ENCODE assay signal across 29 cellular contexts in genomic region chr17:41799366-41799765, GRCh38. TPM values are rescaled to one million over a fixed set of nuclear protein-coding genes. Genes with fewer than 3 reads are reported as not detected.
DNase-seq lines count a peak whose midpoint lies in the region; ATAC-seq, FAIRE-seq and TF ChIP-seq lines count a peak whose summit lies in the region.
"Had no signal": no experiment of that assay in that cellular context is flagged by ENCODE, and none has a peak within 500 bp of the region (broad histone marks: within the 10 kb centered on the region; RNA-seq: fewer than 3 reads in every experiment).

No MANE protein-coding gene starts in this region.

- peak; percentile 47 for DNase-seq in MCF 10A (ENCODE audit: unreplicated experiment)
- no peak for DNase-seq in breast epithelium (ENCODE audit: low spot score in 2 of 2)
- DNase-seq in endodermal cell = peak; percentile 71
- DNase-seq in mesendoderm = no peak
- no peak for DNase-seq in NCI-H2227 (lab: John Stamatoyannopoulos, UW; ENCODE audit: unreplicated experiment)
- no peak for DNase-seq in stimulated activated naive CD8-positive, alpha-beta T cell treated with anti-CD3 and anti-CD28 coated beads, Interleukin-15, amount 100 ng/mL, for 72 hours
- no peak for DNase-seq in frontal cortex (ENCODE audit: low spot score in 2 of 2)
- DNase-seq: activated CD4-positive, alpha-beta T cell treated with anti-CD3 and anti-CD28 coated beads, Interleukin-2, amount 50 U/mL, for 4 hours; activated effector memory CD4-positive, alpha-beta T cell treated with Interleukin-2 at 50 U/mL for 16 hours; activated naive CD8-positive, alpha-beta T cell treated with anti-CD3 and anti-CD28 coated beads, Interleukin-2, amount 10 ng/mL, durations not matched to agents 7 days and 5 days; BE2C; left ventricle myocardium inferior; mucosa of descending colon; NCI-H1105; NCI-H2081; NCI-H510A treated with DMSO at 0.1 percent for 48 hours; NK-92 treated with Interleukin-12 subunit alpha and Interleukin-12 subunit beta, amount 100 ng/mL, for 24 hours; SK-N-SH; small intestine; stimulated activated CD4-positive, alpha-beta T cell treated with anti-CD3 and anti-CD28 coated beads, Interleukin-2, amount 100 ng/mL, for 48 hours; stimulated activated naive CD4-positive, alpha-beta T cell; T-helper 9 cell; tibial artery had no signal

- peak overlapping the region; percentile 49 for H2AK5ac ChIP-seq in mesendoderm (ENCODE audit: low read length)

- H3K27me3 ChIP-seq in breast epithelium (no peaks in the 10 kb centered on the region), endodermal cell (ENCODE audit: control insufficient read depth, insufficient read depth, low read length, poor library complexity, severe bottlenecking) (no peaks in the 10 kb centered on the region), mesendoderm (ENCODE audit: insufficient read depth, low read length, poor library complexity) (no peaks in the 10 kb centered on the region)
- H3K27me3 ChIP-seq: BE2C, tibial artery had no signal

- intact Hi-C loops in MCF 10A (cut with micrococcal nuclease) = no loop called here
- intact Hi-C loops in breast epithelium (cut with DNase I; ENCODE audit: low total_unique reads) = no loop called here

- no peaks in the 10 kb centered on the region for H3K36me3 ChIP-seq in breast epithelium
- no peaks in the 10 kb centered on the region for H3K36me3 ChIP-seq in endodermal cell (ENCODE audit: control insufficient read depth, insufficient read depth, low read length)
- H3K36me3 ChIP-seq in mesendoderm (ENCODE audit: control insufficient read depth, insufficient read depth, low read length) = no peaks in the 10 kb centered on the region
- H3K36me3 ChIP-seq in urinary bladder (ENCODE audit: insufficient read depth) = no peaks in the 10 kb centered on the region
- H3K36me3 ChIP-seq: left ventricle myocardium inferior had no signal

- BruUV-seq in MCF 10A (replicated peaks; lab: Mats Ljungman, UMichigan) = no TSS peak

- FAIRE-seq in frontal cortex (lab: Jason Lieb, UNC) = no peak
- FAIRE-seq: GM12891, small intestine had no signal

- peak overlapping the region; percentile 89 for H3K27ac Mint-ChIP-seq in MCF 10A (ENCODE audit: low read depth, unreplicated experiment)
- H3K27ac Mint-ChIP-seq in endodermal cell = no peak overlapping the region
- no peak overlapping the region for H3K27ac Mint-ChIP-seq in stimulated activated naive CD8-positive, alpha-beta T cell treated with anti-CD3 and anti-CD28 coated beads, Interleukin-15, amount 100 ng/mL, for 72 hours
- H3K27ac Mint-ChIP-seq: activated naive CD8-positive, alpha-beta T cell treated with anti-CD3 and anti-CD28 coated beads, Interleukin-2, amount 10 ng/mL, durations not matched to agents 7 days and 5 days; WTC11 had no signal

- no peak overlapping the region for H4K8ac ChIP-seq in mesendoderm (ENCODE audit: low read depth, low read length)

- H3K27me3 Mint-ChIP-seq in MCF 10A (ENCODE audit: insufficient read depth, unreplicated experiment) (no peaks in the 10 kb centered on the region), endodermal cell (ENCODE audit: insufficient read depth) (peaks cover 5% of the 10 kb centered on the region)
- no peaks in the 10 kb centered on the region for H3K27me3 Mint-ChIP-seq in stimulated activated naive CD8-positive, alpha-beta T cell treated with anti-CD3 and anti-CD28 coated beads, Interleukin-15, amount 100 ng/mL, for 72 hours
- H3K27me3 Mint-ChIP-seq: activated naive CD8-positive, alpha-beta T cell treated with anti-CD3 and anti-CD28 coated beads, Interleukin-2, amount 10 ng/mL, durations not matched to agents 7 days and 5 days had no signal

- H2BK5ac ChIP-seq in mesendoderm (ENCODE audit: low read length) = no peak overlapping the region

- POLR2A ChIA-PET in MCF 10A (lab: Yijun Ruan, JAX) = interaction anchor here (0.6 to 24.1 kb wide), 5 partner anchors 12 to 944 kb away, joined by 3 to 599 read pairs (median 9); partner anchors contain the start of genes EIF1, JUP and P3H4

- WGBS in endodermal cell (ENCODE audit: insufficient coverage in 1 of 2, insufficient read length in 1 of 2), 2 experiments = 73 to 94% methylated on average over 4 to 8 of the region's 8 CpGs
- no CpG with 5 or more reads among the region's 8 CpGs for WGBS in mesendoderm (ENCODE audit: extremely low coverage, insufficient coverage, low lambda C conversion rate)
- 86% methylated on average over 8 of the region's 8 CpGs for WGBS in urinary bladder

- H3K4ac ChIP-seq in mesendoderm (ENCODE audit: low read depth, low read length) = no peak overlapping the region

- H2BK120ac ChIP-seq in mesendoderm (ENCODE audit: low read depth, low read length) = no peak overlapping the region

- peaks cover 4 to 5% of the 10 kb centered on the region in 2 donors for H3K4me1 ChIP-seq in breast epithelium
- peaks cover 9% of the 10 kb centered on the region for H3K4me1 ChIP-seq in endodermal cell (ENCODE audit: control insufficient read depth, insufficient read depth, low read length)
- H3K4me1 ChIP-seq in mesendoderm (ENCODE audit: control insufficient read depth, low read depth, low read length) = peaks cover 9% of the 10 kb centered on the region
- H3K4me1 ChIP-seq in urinary bladder (ENCODE audit: insufficient read depth) = no peaks in the 10 kb centered on the region

- H3K4me2 ChIP-seq in mesendoderm (ENCODE audit: low read length) = no peak overlapping the region
- H3K4me2 ChIP-seq: SK-N-SH had no signal

- H3K9me3 Mint-ChIP-seq in MCF 10A (ENCODE audit: unreplicated experiment) (no peaks in the 10 kb centered on the region), endodermal cell (no peaks in the 10 kb centered on the region)
- no peaks in the 10 kb centered on the region for H3K9me3 Mint-ChIP-seq in stimulated activated naive CD8-positive, alpha-beta T cell treated with anti-CD3 and anti-CD28 coated beads, Interleukin-15, amount 100 ng/mL, for 72 hours
- H3K9me3 Mint-ChIP-seq: activated naive CD8-positive, alpha-beta T cell treated with anti-CD3 and anti-CD28 coated beads, Interleukin-2, amount 10 ng/mL, durations not matched to agents 7 days and 5 days; WTC11 had no signal

- H3K4me3 Mint-ChIP-seq in MCF 10A (ENCODE audit: unreplicated experiment) = no peak overlapping the region
- no peak overlapping the region for H3K4me3 Mint-ChIP-seq in endodermal cell
- H3K4me3 Mint-ChIP-seq in stimulated activated naive CD8-positive, alpha-beta T cell treated with anti-CD3 and anti-CD28 coated beads, Interleukin-15, amount 100 ng/mL, for 72 hours = no peak overlapping the region
- H3K4me3 Mint-ChIP-seq: activated naive CD8-positive, alpha-beta T cell treated with anti-CD3 and anti-CD28 coated beads, Interleukin-2, amount 10 ng/mL, durations not matched to agents 7 days and 5 days; WTC11 had no signal

- CTCF ChIA-PET in MCF 10A (lab: Yijun Ruan, JAX) = interaction anchor here (0.6 to 5.3 kb wide), 5 partner anchors 10 to 218 kb away, joined by 3 to 73 read pairs (median 3); partner anchors contain the start of genes DNAJC7, EIF1 and JUP

- H3K27ac ChIP-seq in breast epithelium (no peak overlapping the region), endodermal cell (ENCODE audit: low read depth, low read length) (no peak overlapping the region), mesendoderm (ENCODE audit: low read depth, low read length) (no peak overlapping the region), urinary bladder (ENCODE audit: low read depth) (peak overlapping the region; percentile 26)
- H3K27ac ChIP-seq: coronary artery, left ventricle myocardium inferior, tibial artery had no signal

- TF ChIP-seq POLR2A in breast epithelium (IDR thresholded peaks at IDR 0.05) = no peak

- H4K5ac ChIP-seq in mesendoderm (ENCODE audit: low read length) = no peak overlapping the region

- H3K4me3 ChIP-seq in breast epithelium = no peak overlapping the region
- H3K4me3 ChIP-seq in endodermal cell (ENCODE audit: low read length) = no peak overlapping the region
- H3K4me3 ChIP-seq in mesendoderm (ENCODE audit: low read length) = no peak overlapping the region
- no peak overlapping the region for H3K4me3 ChIP-seq in urinary bladder (ENCODE audit: low read depth, low read length)
- H3K4me3 ChIP-seq: coronary artery, left ventricle myocardium inferior, mucosa of descending colon, tibial artery had no signal

- H3K9me3 ChIP-seq in breast epithelium = no peaks in the 10 kb centered on the region
- no peaks in the 10 kb centered on the region for H3K9me3 ChIP-seq in endodermal cell (ENCODE audit: control insufficient read depth, low read length)
- H3K9me3 ChIP-seq: BE2C, left ventricle myocardium inferior, mucosa of descending colon, SK-N-SH, tibial artery had no signal

- H3K56ac ChIP-seq in mesendoderm (ENCODE audit: low read length) = peak overlapping the region; percentile 43

- H3K79me1 ChIP-seq in mesendoderm (ENCODE audit: low read length) = no peaks in the 10 kb centered on the region

- no peak overlapping the region for H3K23ac ChIP-seq in mesendoderm (ENCODE audit: low read length)

- H3K9ac ChIP-seq in endodermal cell (ENCODE audit: extremely low read depth, low read length, poor library complexity, severe bottlenecking) = no peak overlapping the region
- H3K9ac ChIP-seq in mesendoderm (ENCODE audit: low read length) = no peak overlapping the region
- H3K9ac ChIP-seq: SK-N-SH had no signal

- H3K18ac ChIP-seq in mesendoderm (ENCODE audit: low read length) = no peak overlapping the region

- H3K36me3 Mint-ChIP-seq in MCF 10A (ENCODE audit: insufficient read depth, unreplicated experiment) (peaks cover 17% of the 10 kb centered on the region), endodermal cell (ENCODE audit: low read depth) (peaks cover 8% of the 10 kb centered on the region)
- H3K36me3 Mint-ChIP-seq: activated naive CD8-positive, alpha-beta T cell treated with anti-CD3 and anti-CD28 coated beads, Interleukin-2, amount 10 ng/mL, durations not matched to agents 7 days and 5 days had no signal

- ATAC-seq in stimulated activated naive CD8-positive, alpha-beta T cell treated with anti-CD3 and anti-CD28 coated beads, Interleukin-15, amount 100 ng/mL, for 72 hours = no peak
- ATAC-seq: mucosa of descending colon, WTC11 had no signal

- H2BK15ac ChIP-seq in mesendoderm (replicated peaks; ENCODE audit: low read depth) = no peak overlapping the region

- H3K4me1 Mint-ChIP-seq in MCF 10A (ENCODE audit: insufficient read depth, unreplicated experiment) = peaks cover 22% of the 10 kb centered on the region
- H3K4me1 Mint-ChIP-seq in endodermal cell = peaks cover 13% of the 10 kb centered on the region
- H3K4me1 Mint-ChIP-seq in stimulated activated naive CD8-positive, alpha-beta T cell treated with anti-CD3 and anti-CD28 coated beads, Interleukin-15, amount 100 ng/mL, for 72 hours = peaks cover 20% of the 10 kb centered on the region

- no peaks in the 10 kb centered on the region for H3K79me2 ChIP-seq in mesendoderm (ENCODE audit: control insufficient read depth, insufficient read depth, low read length)

- TF ChIP-seq CTCF in MCF 10A (IDR thresholded peaks at IDR 0.05; ENCODE audit: unreplicated experiment) (no peak), breast epithelium (IDR thresholded peaks at IDR 0.05) (no peak), endodermal cell (conservative IDR thresholded peaks at IDR 0.05) (no peak)

RNA-seq across cellular contexts. Expression of gene P3H4, which starts 12.4 kb away (rescaled TPM):
- total RNA-seq in MCF 10A (2022) (36.4 and 41.5 TPM in 2 replicates), breast epithelium (10 to 100 TPM in 2 of 3 donors, 1 to 10 TPM in 1; 6.2 to 19.0 (median 14.9) TPM), endodermal cell (10 to 100 TPM; 23.9 to 40.6 TPM), urinary bladder (32.1 TPM), frontal cortex (10.2 TPM)
- 32.2 TPM for polyA plus RNA-seq in endodermal cell (2013, experiment 1 of 2)
- 34.7 TPM for polyA plus RNA-seq in endodermal cell (2013, experiment 2 of 2)
- 16.0 TPM for polyA plus RNA-seq in mesendoderm (2013, experiment 1 of 2)
- 15.3 TPM for polyA plus RNA-seq in mesendoderm (2013, experiment 2 of 2)
- 11.5 TPM for polyA plus RNA-seq in urinary bladder

RNA-seq across cellular contexts. Expression of gene JUP, which starts 12.9 kb away (rescaled TPM):
- 112 and 131 TPM in 2 replicates for total RNA-seq in MCF 10A (2022)
- 100 to 1,000 TPM; 107 to 158 (median 121) TPM for total RNA-seq in breast epithelium
- 100 to 1,000 TPM; 112 to 167 TPM for total RNA-seq in endodermal cell
- polyA plus RNA-seq in endodermal cell (2013, experiment 1 of 2) = 71.5 TPM
- polyA plus RNA-seq in endodermal cell (2013, experiment 2 of 2) = 69.3 TPM
- polyA plus RNA-seq in mesendoderm (2013, experiment 1 of 2) = 101 TPM
- 98.0 TPM for polyA plus RNA-seq in mesendoderm (2013, experiment 2 of 2)
- 51.4 TPM for total RNA-seq in urinary bladder
- polyA plus RNA-seq in urinary bladder = 53.8 TPM
- 33.8 TPM for total RNA-seq in frontal cortex

RNA-seq across cellular contexts. Expression of gene FKBP10, which starts 13.4 kb away (rescaled TPM):
- total RNA-seq in MCF 10A (2022) (142 and 159 TPM in 2 replicates), breast epithelium (10 to 100 TPM; 35.9 to 43.3 (median 39.4) TPM), endodermal cell (100 to 1,000 TPM; 179 to 291 TPM), urinary bladder (166 TPM), frontal cortex (9.0 TPM)
- polyA plus RNA-seq in endodermal cell (2013, experiment 1 of 2) = 230 TPM
- polyA plus RNA-seq in endodermal cell (2013, experiment 2 of 2) = 211 TPM
- 113 TPM for polyA plus RNA-seq in mesendoderm (2013, experiment 1 of 2)
- polyA plus RNA-seq in mesendoderm (2013, experiment 2 of 2) = 114 TPM
- 84.5 TPM for polyA plus RNA-seq in urinary bladder

RNA-seq across cellular contexts. Expression of gene NT5C3B, which starts 36.7 kb away (rescaled TPM):
- total RNA-seq in MCF 10A (2022) (59.8 and 65.1 TPM in 2 replicates), breast epithelium (10 to 100 TPM; 50.2 to 83.9 (median 60.6) TPM), endodermal cell (10 to 100 TPM; 65.2 to 79.5 TPM), urinary bladder (40.8 TPM), frontal cortex (131 TPM)
- 77.9 TPM for polyA plus RNA-seq in endodermal cell (2013, experiment 1 of 2)
- polyA plus RNA-seq in endodermal cell (2013, experiment 2 of 2) = 72.6 TPM
- 57.5 TPM for polyA plus RNA-seq in mesendoderm (2013, experiment 1 of 2)
- 59.6 TPM for polyA plus RNA-seq in mesendoderm (2013, experiment 2 of 2)
- 67.9 TPM for polyA plus RNA-seq in urinary bladder

RNA-seq across cellular contexts. Expression of gene KLHL10, which starts 38.3 kb away (rescaled TPM):
- total RNA-seq in MCF 10A (2022) (not detected in 2 replicates), breast epithelium (under 1 TPM in 2 of 3 donors, not detected in 1; 0.80 to 0.88 TPM), endodermal cell (under 1 TPM in 1 of 2 donors, not detected in 1; 0.15 TPM), urinary bladder (0.48 TPM), frontal cortex (under 0.01 TPM)
- polyA plus RNA-seq in endodermal cell (2013, experiment 1 of 2) = not detected
- polyA plus RNA-seq in endodermal cell (2013, experiment 2 of 2) = not detected
- polyA plus RNA-seq in mesendoderm (2013, experiment 1 of 2) = 0.18 TPM
- polyA plus RNA-seq in mesendoderm (2013, experiment 2 of 2) = 0.13 TPM
- polyA plus RNA-seq in urinary bladder = 0.71 TPM
- total RNA-seq: A172; activated naive CD8-positive, alpha-beta T cell treated with anti-CD3 and anti-CD28 coated beads, Interleukin-2, amount 10 ng/mL, durations not matched to agents 7 days and 5 days; left ventricle myocardium inferior; RPMI7951 had no signal

Comparison
In these comparisons a context has a peak if more than half of its experiments do, and no peak if none do; other contexts are left out.
1. DNase-seq: peak in MCF 10A (single experiment) and endodermal cell (single experiment); none in breast epithelium (0 of 2), mesendoderm (single experiment), NCI-H2227 (single experiment), stimulated activated naive CD8-positive, alpha-beta T cell treated with anti-CD3 and anti-CD28 coated beads, Interleukin-15, amount 100 ng/mL, for 72 hours (0 of 2) and frontal cortex (0 of 2).